Comparison of ENCODE assay signal across 8 cellular contexts in genomic region chr7:158394936-158395335, GRCh38.
DNase-seq lines count a peak whose midpoint lies in the region; ATAC-seq, FAIRE-seq and TF ChIP-seq lines count a peak whose summit lies in the region.

No MANE protein-coding gene starts in this region.

- H4K20me1 ChIP-seq in HepG2 (ENCODE audit: insufficient read depth, low read length), result peaks cover 80% of the 10 kb centered on the region

- no peak overlapping the region for H3K9ac ChIP-seq in HepG2 (ENCODE audit: insufficient read depth, low read depth, low read length)

- 7% methylated on average over 20 of the region's 25 CpGs for WGBS in HepG2 (ENCODE audit: low lambda C conversion rate)

- H3K4me3 ChIP-seq in HepG2 (replicated peaks in 1 of 3; ENCODE audit: insufficient read depth in 1 of 3, low read depth in 2 of 3, low read length in 3 of 3), result no peak overlapping the region

- no peak for FAIRE-seq in HepG2 (lab: Jason Lieb, UNC)

- POLR2A ChIA-PET in HepG2 (lab: Yijun Ruan, JAX), result no interaction called here

- H3K4me2 ChIP-seq in HepG2 (ENCODE audit: low read depth, low read length), result peak overlapping the region; percentile 23; the same call in 1 of the 2 replicates

- H3K27ac ChIP-seq in HepG2 (ENCODE audit: extremely low read length, insufficient read depth, low read length), result no peak overlapping the region

- peaks cover 6% of the 10 kb centered on the region for H3K9me3 Mint-ChIP-seq in Calu3 (ENCODE audit: low read depth, unreplicated experiment)
- H3K9me3 Mint-ChIP-seq in activated T-helper 17 cell treated with anti-CD3 and anti-CD28 coated beads, Interleukin-2, amount 50 U/mL, for 72 hours, result peaks cover 6% of the 10 kb centered on the region

- no peaks in the 10 kb centered on the region; a peak in 1 of 5 replicates for H3K36me3 ChIP-seq in HepG2 (replicated peaks in 1 of 2; ENCODE audit: control insufficient read depth in 1 of 2, insufficient read depth in 2 of 2, low read length in 2 of 2)

- H3K36me3 Mint-ChIP-seq in Calu3 (ENCODE audit: insufficient read depth, unreplicated experiment), result no peaks in the 10 kb centered on the region
- no peaks in the 10 kb centered on the region for H3K36me3 Mint-ChIP-seq in activated T-helper 17 cell treated with anti-CD3 and anti-CD28 coated beads, Interleukin-2, amount 50 U/mL, for 72 hours (ENCODE audit: low read depth)

- intact Hi-C loops in Calu3 (cut with micrococcal nuclease; ENCODE audit: unreplicated experiment), result no loop called here
- intact Hi-C loops in HepG2 (cut with micrococcal nuclease; ENCODE audit: unreplicated experiment), result loop anchor here (1.0 kb wide), 1 partner anchor 13 kb away; no protein-coding TSS in a partner anchor

- no peaks in the 10 kb centered on the region for H3K27me3 ChIP-seq in HepG2 (ENCODE audit: control insufficient read depth in 1 of 2, insufficient read depth in 2 of 2, low read length in 2 of 2)

- TF ChIP-seq POLR2A in HepG2 (IDR thresholded peaks at IDR 0.05; ENCODE audit: insufficient read depth in 1 of 2, low read depth in 2 of 2, low read length in 2 of 2), result no peak

- DNase-seq in Calu3 (peak; percentile 45), KBM-7 (peak; percentile 7), HepG2 (ENCODE audit: low spot score) (no peak), superior temporal gyrus (ENCODE audit: extremely low spot score) (no peak), NCI-H748 treated with DMSO at 0.1 percent for 48 hours (lab: John Stamatoyannopoulos, UW) (no peak), AG08396 (ENCODE audit: low spot score) (no peak)

- ATAC-seq in activated T-helper 17 cell treated with anti-CD3 and anti-CD28 coated beads, Interleukin-2, amount 50 U/mL, for 72 hours (replicated peaks), result peak; percentile 39
- ATAC-seq in HepG2 (peak; percentile 46), HG03159 (IDR thresholded peaks at IDR 0.05; ENCODE audit: unreplicated experiment) (no peak)

- TF ChIP-seq RAD21 in HepG2 (CRISPR knock-in tag; IDR thresholded peaks at IDR 0.05), result no peak

- no peak overlapping the region for H3K27ac Mint-ChIP-seq in Calu3 (ENCODE audit: unreplicated experiment)
- H3K27ac Mint-ChIP-seq in activated T-helper 17 cell treated with anti-CD3 and anti-CD28 coated beads, Interleukin-2, amount 50 U/mL, for 72 hours, result no peak overlapping the region

- H3K4me1 ChIP-seq in HepG2 (ENCODE audit: insufficient read depth, low read length), result peaks cover 31% of the 10 kb centered on the region

- CTCF ChIA-PET in Calu3 (lab: Charles Lee) (no interaction called here), HepG2 (lab: Yijun Ruan, JAX; ENCODE audit: low intra/inter-chr PET ratio, low total read pairs) (no interaction called here)

- no peak overlapping the region for H3K4me3 Mint-ChIP-seq in Calu3 (ENCODE audit: low read depth, unreplicated experiment)
- H3K4me3 Mint-ChIP-seq in activated T-helper 17 cell treated with anti-CD3 and anti-CD28 coated beads, Interleukin-2, amount 50 U/mL, for 72 hours, result no peak overlapping the region

- in situ Hi-C loops in KBM-7 (cut with MboI; ENCODE audit: low pct_unique_long_range_greater_than_20kb, low sequenced_read_pairs) (no loop called here), HepG2 (cut with HindIII; ENCODE audit: extremely low pct_ligation_motif_present, low pct_unique_long_range_greater_than_20kb) (no loop called here)

- H3K4me1 Mint-ChIP-seq in Calu3 (ENCODE audit: low read depth, unreplicated experiment), result no peaks in the 10 kb centered on the region
- H3K4me1 Mint-ChIP-seq in activated T-helper 17 cell treated with anti-CD3 and anti-CD28 coated beads, Interleukin-2, amount 50 U/mL, for 72 hours, result no peaks in the 10 kb centered on the region

- no peaks in the 10 kb centered on the region for H3K27me3 Mint-ChIP-seq in Calu3 (ENCODE audit: unreplicated experiment)
- no peaks in the 10 kb centered on the region for H3K27me3 Mint-ChIP-seq in activated T-helper 17 cell treated with anti-CD3 and anti-CD28 coated beads, Interleukin-2, amount 50 U/mL, for 72 hours

- peak; percentile 59 for TF ChIP-seq CTCF in Calu3 (IDR thresholded peaks at IDR 0.05; ENCODE audit: unreplicated experiment)
- TF ChIP-seq CTCF in HepG2 (CRISPR knock-in tag; IDR thresholded peaks at IDR 0.05), result peak; percentile 85

- no peaks in the 10 kb centered on the region for H3K79me2 ChIP-seq in HepG2 (ENCODE audit: insufficient read depth, low read length)

- TF ChIP-seq EP300 in HepG2 (IDR thresholded peaks at IDR 0.05; ENCODE audit: low read depth in 2 of 2, low read length in 2 of 2) (no peak), HepG2 (CRISPR knock-in tag; IDR thresholded peaks at IDR 0.05; ENCODE audit: borderline replicate concordance) (no peak)

- peaks cover 9% of the 10 kb centered on the region; the same call in 1 of the 2 replicates for H3K9me3 ChIP-seq in HepG2 (ENCODE audit: low read length)

- BruUV-seq in Calu3 (replicated peaks; lab: Mats Ljungman, UMichigan), result no TSS peak
- no TSS peak for BruUV-seq in HepG2 (replicated peaks; lab: Mats Ljungman, UMichigan)

- H2AFZ ChIP-seq in HepG2 (ENCODE audit: low read length), result no peak overlapping the region

TF ChIP-seq in HepG2, 621 proteins besides CTCF, POLR2A, EP300 and RAD21:
- TF ChIP-seq ZNF20 (CRISPR knock-in tag; IDR thresholded peaks at IDR 0.05), result no peak
- TF ChIP-seq ZFP82 (CRISPR knock-in tag; IDR thresholded peaks at IDR 0.05; ENCODE audit: borderline replicate concordance), result no peak
- no peak for TF ChIP-seq HINFP (CRISPR knock-in tag; IDR thresholded peaks at IDR 0.05; ENCODE audit: low read depth)
- no peak for TF ChIP-seq ZNF253 (CRISPR knock-in tag; IDR thresholded peaks at IDR 0.05; ENCODE audit: borderline replicate concordance)
- TF ChIP-seq HNRNPL (IDR thresholded peaks at IDR 0.05; ENCODE audit: low read depth, low read length), result peak; percentile 80; the same call in 1 of the 2 replicates
- TF ChIP-seq ZBTB38 (CRISPR knock-in tag; IDR thresholded peaks at IDR 0.05), result 0 out of 2 replicates have a peak, but pooled peaks have one; percentile 14
- peak; percentile 60 for TF ChIP-seq STAG1 (CRISPR knock-in tag; IDR thresholded peaks at IDR 0.05)
- 0 out of 2 replicates have a peak, but pooled peaks have one; percentile 34 for TF ChIP-seq NFE2L1 (CRISPR knock-in tag; IDR thresholded peaks at IDR 0.05; ENCODE audit: borderline replicate concordance)
- TF ChIP-seq THAP11 (CRISPR knock-in tag; IDR thresholded peaks at IDR 0.05), result no peak
- TF ChIP-seq ZBTB7B (CRISPR knock-in tag; IDR thresholded peaks at IDR 0.05), result peak; percentile 35; the same call in 1 of the 2 replicates
- TF ChIP-seq ETV5 (CRISPR knock-in tag; IDR thresholded peaks at IDR 0.05; ENCODE audit: borderline replicate concordance), result no peak
- TF ChIP-seq ZBTB43 (CRISPR knock-in tag; conservative IDR thresholded peaks at IDR 0.05), result no peak
- TF ChIP-seq SMAD3 (CRISPR knock-in tag; IDR thresholded peaks at IDR 0.05), result no peak
- peak; percentile 48 for TF ChIP-seq XRCC5 (optimal IDR thresholded peaks at IDR 0.05; ENCODE audit: low read length)

Comparison
In these comparisons a context has a peak if more than half of its experiments do, and no peak if none do; other contexts are left out.
1. DNase-seq: peak in Calu3 (single experiment) and KBM-7 (single experiment); none in HepG2 (single experiment), superior temporal gyrus (single experiment), NCI-H748 treated with DMSO at 0.1 percent for 48 hours (single experiment) and AG08396 (single experiment).